Comparison of ENCODE assay signal across 8 cellular contexts in the genomic region with DNA sequence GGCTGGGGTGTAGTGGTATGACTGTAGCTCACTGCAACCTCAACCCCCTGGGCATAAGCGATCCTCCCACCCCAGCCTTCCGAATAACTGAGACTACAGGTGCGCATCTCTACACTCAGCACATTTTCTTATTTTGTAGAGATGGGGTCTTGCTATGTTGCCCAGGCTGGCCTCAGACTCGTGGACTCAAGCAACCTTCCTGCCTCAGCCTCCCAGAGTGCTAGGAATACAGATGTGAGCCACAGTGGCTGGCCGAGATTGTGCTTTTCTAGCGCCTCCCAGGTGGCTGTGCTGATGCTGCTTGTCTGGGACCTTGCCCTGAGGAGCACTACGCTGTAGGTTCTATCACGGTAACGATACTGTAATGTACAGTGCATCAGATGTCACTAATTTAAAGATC.
"Had no signal": no experiment of that assay in that cellular context is flagged by ENCODE, and none has a peak within 500 bp of the region (broad histone marks: within the 10 kb centered on the region; RNA-seq: fewer than 3 reads in every experiment).

No MANE protein-coding gene starts in this region.

- ATAC-seq: K562 had no signal

- DNase-seq: IMR-90, KBM-7, KG1 had no signal

- H3K27me3 Mint-ChIP-seq: IgD-negative memory B cell had no signal

- H3K4me1 Mint-ChIP-seq: IgD-negative memory B cell had no signal

- FAIRE-seq: HTR-8/SVneo, K562 had no signal

- H3K36me3 Mint-ChIP-seq: IgD-negative memory B cell had no signal

- H3K9ac ChIP-seq: KMS-11 had no signal

- H3K4me3 ChIP-seq: K562 had no signal

- H3K27ac Mint-ChIP-seq: IgD-negative memory B cell had no signal

- H3K4me2 ChIP-seq: KMS-11 had no signal

- H3K27ac ChIP-seq: HL-60, KMS-11 had no signal

- H3K4me3 Mint-ChIP-seq: IgD-negative memory B cell had no signal
